Comparison of ENCODE assay signal across 28 cellular contexts in genomic region chr6:116165596-116165995, GRCh38. TPM values are rescaled to one million over a fixed set of nuclear protein-coding genes. Genes with fewer than 3 reads are reported as not detected.
DNase-seq lines count a peak whose midpoint lies in the region; ATAC-seq and TF ChIP-seq lines count a peak whose summit lies in the region.
"Had no signal": no experiment of that assay in that cellular context is flagged by ENCODE, and none has a peak within 500 bp of the region (broad histone marks: within the 10 kb centered on the region; RNA-seq: fewer than 3 reads in every experiment).

No MANE protein-coding gene starts in this region.

- H3K9me3 Mint-ChIP-seq in activated T-helper 17 cell treated with anti-CD3 and anti-CD28 coated beads, Interleukin-2, amount 50 U/mL, for 72 hours = peaks cover 7% of the 10 kb centered on the region

- no peaks in the 10 kb centered on the region for H3K4me1 ChIP-seq in A673 (ENCODE audit: insufficient read depth, low read length, poor library complexity, severe bottlenecking)
- H3K4me1 ChIP-seq: body of pancreas, pancreas, right lobe of liver had no signal

- no peaks in the 10 kb centered on the region for H3K4me1 Mint-ChIP-seq in activated T-helper 17 cell treated with anti-CD3 and anti-CD28 coated beads, Interleukin-2, amount 50 U/mL, for 72 hours
- H3K4me1 Mint-ChIP-seq: CD14-positive monocyte had no signal

- peak; percentile 95 for ATAC-seq in GM18868 (IDR thresholded peaks at IDR 0.05; ENCODE audit: unreplicated experiment)
- ATAC-seq in HG02642 (IDR thresholded peaks at IDR 0.05; ENCODE audit: poor library complexity, unreplicated experiment) = peak; percentile 74
- ATAC-seq in HG03457 (IDR thresholded peaks at IDR 0.05; ENCODE audit: unreplicated experiment) = peak; percentile 77
- no peak for ATAC-seq in activated T-helper 17 cell treated with anti-CD3 and anti-CD28 coated beads, Interleukin-2, amount 50 U/mL, for 72 hours (replicated peaks)
- no peak for ATAC-seq in HG02884 (IDR thresholded peaks at IDR 0.05; ENCODE audit: unreplicated experiment)
- ATAC-seq: body of pancreas; K562; naive thymus-derived CD4-positive, alpha-beta T cell; pancreas; right lobe of liver; Right ventricle myocardium inferior; stimulated activated naive CD8-positive, alpha-beta T cell treated with anti-CD3 and anti-CD28 coated beads, Interleukin-15, Interleukin-2, amounts not matched to agents 100 U/mL and 50 U/mL, for 24 hours had no signal

- POLR2A ChIA-PET in A673 (lab: Charles Lee; ENCODE audit: low non-redundant PET) = no interaction called here

- H3K27me3 Mint-ChIP-seq in activated T-helper 17 cell treated with anti-CD3 and anti-CD28 coated beads, Interleukin-2, amount 50 U/mL, for 72 hours = no peaks in the 10 kb centered on the region
- H3K27me3 Mint-ChIP-seq: activated naive CD8-positive, alpha-beta T cell; activated T-cell treated with anti-CD3 and anti-CD28 coated beads, Interleukin-2, amount 50 U/mL, for 24 hours; naive thymus-derived CD4-positive, alpha-beta T cell had no signal

- no TSS peak for BruUV-seq in A673 (replicated peaks; lab: Mats Ljungman, UMichigan)

- peaks cover 7% of the 10 kb centered on the region for H3K36me3 Mint-ChIP-seq in activated T-helper 17 cell treated with anti-CD3 and anti-CD28 coated beads, Interleukin-2, amount 50 U/mL, for 72 hours (ENCODE audit: low read depth)
- H3K36me3 Mint-ChIP-seq: CD14-positive monocyte had no signal

- intact Hi-C loops in A673 (cut with micrococcal nuclease; ENCODE audit: unreplicated experiment) = no loop called here

- no peak for TF ChIP-seq CTCF in A673 (conservative IDR thresholded peaks at IDR 0.05; ENCODE audit: low read depth, low read length)

- H3K36me3 ChIP-seq in A673 (ENCODE audit: insufficient read depth, low read length, poor library complexity, severe bottlenecking) = no peaks in the 10 kb centered on the region
- H3K36me3 ChIP-seq: pancreas, right lobe of liver had no signal

- CTCF ChIA-PET in A673 (lab: Charles Lee) = no interaction called here

- H3K27me3 ChIP-seq in A673 (replicated peaks; ENCODE audit: insufficient read depth, low read depth, low read length, poor library complexity) = no peaks in the 10 kb centered on the region
- H3K27me3 ChIP-seq: body of pancreas, hepatocyte, pancreas, right lobe of liver had no signal

- H3K9me3 ChIP-seq in A673 (ENCODE audit: low read depth, low read length, poor library complexity, severe bottlenecking) = peaks cover 7% of the 10 kb centered on the region
- H3K9me3 ChIP-seq: body of pancreas, pancreas, right lobe of liver had no signal

- no peak overlapping the region for H3K4me3 ChIP-seq in A673 (ENCODE audit: low read depth, low read length, poor library complexity, severe bottlenecking)
- H3K4me3 ChIP-seq: body of pancreas, hepatocyte, K562, pancreas, right lobe of liver had no signal

- DNase-seq in A673 (ENCODE audit: low spot score) (peak; percentile 10), NCI-H1930 (lab: John Stamatoyannopoulos, UW) (no peak), hippocampal formation (lab: John Stamatoyannopoulos, UW) (no peak)
- DNase-seq: activated CD4-positive, alpha-beta T cell treated with anti-CD3 and anti-CD28 coated beads, Interleukin-2, amount 50 U/mL, for 4 hours; activated T-cell treated with anti-CD3 and anti-CD28 coated beads, Interleukin-2, amount 50 U/mL, for 24 hours; body of pancreas; DMS53; H9; kidney; naive thymus-derived CD4-positive, alpha-beta T cell; NCI-H2029 treated with DMSO at 0.1 percent for 48 hours; NCI-H524; pancreas; right lobe of liver; stimulated activated naive CD8-positive, alpha-beta T cell treated with anti-CD3 and anti-CD28 coated beads, Interleukin-15, Interleukin-2, amounts not matched to agents 100 U/mL and 50 U/mL, for 24 hours; trophoblast cell had no signal

- H3K27ac ChIP-seq in A673 (ENCODE audit: low read depth, low read length, poor library complexity, severe bottlenecking) = no peak overlapping the region
- H3K27ac ChIP-seq: body of pancreas, hepatocyte, pancreas, right lobe of liver had no signal

- H3K4me3 Mint-ChIP-seq in activated T-helper 17 cell treated with anti-CD3 and anti-CD28 coated beads, Interleukin-2, amount 50 U/mL, for 72 hours = no peak overlapping the region
- H3K4me3 Mint-ChIP-seq: activated naive CD8-positive, alpha-beta T cell; activated T-cell treated with anti-CD3 and anti-CD28 coated beads, Interleukin-2, amount 50 U/mL, for 24 hours; CD14-positive monocyte; H9; naive thymus-derived CD4-positive, alpha-beta T cell had no signal

- H3K27ac Mint-ChIP-seq in activated T-helper 17 cell treated with anti-CD3 and anti-CD28 coated beads, Interleukin-2, amount 50 U/mL, for 72 hours = no peak overlapping the region
- H3K27ac Mint-ChIP-seq: activated naive CD8-positive, alpha-beta T cell; activated T-cell treated with anti-CD3 and anti-CD28 coated beads, Interleukin-2, amount 50 U/mL, for 24 hours; H9; naive thymus-derived CD4-positive, alpha-beta T cell had no signal

RNA-seq across cellular contexts. Expression of gene COL10A1, which starts 39.7 kb away (rescaled TPM):
- not detected in 2 replicates for total RNA-seq in A673 (2021)
- not detected for total RNA-seq in activated T-helper 17 cell treated with anti-CD3 and anti-CD28 coated beads, Interleukin-2, amount 50 U/mL, for 72 hours
- total RNA-seq: A172; H9; K562; lung microvascular endothelial cell; naive thymus-derived CD4-positive, alpha-beta T cell; Right ventricle myocardium inferior had no signal

Comparison
In these comparisons a context has a peak if more than half of its experiments do, and no peak if none do; other contexts are left out.
1. ATAC-seq: peak in GM18868 (single experiment), HG02642 (single experiment) and HG03457 (single experiment); none in activated T-helper 17 cell treated with anti-CD3 and anti-CD28 coated beads, Interleukin-2, amount 50 U/mL, for 72 hours (single experiment) and HG02884 (single experiment).